Comparison of ENCODE assay signal across 1 cellular context in the genomic region with DNA sequence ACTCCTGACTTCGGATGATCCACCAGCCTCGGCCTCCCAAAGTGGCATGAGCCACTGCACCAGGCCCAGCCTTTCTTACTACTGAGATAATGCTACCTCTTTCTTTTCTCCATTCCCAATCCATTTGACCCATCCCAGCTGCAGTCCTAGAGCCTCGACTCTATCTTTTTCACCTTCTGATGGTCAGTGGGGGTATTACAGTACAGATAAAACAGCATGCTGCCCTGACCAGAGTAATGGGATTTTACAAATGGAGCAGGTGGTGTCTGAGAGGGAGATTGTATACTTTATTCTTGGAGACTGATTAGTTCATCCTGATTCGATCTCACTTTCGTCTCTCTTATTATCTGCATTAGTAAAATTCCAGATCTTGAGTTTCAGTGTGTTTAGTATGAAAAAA.
TF ChIP-seq lines count a peak whose summit lies in the region.

No MANE protein-coding gene starts in this region.

TF ChIP-seq in K562, 482 proteins besides CTCF, POLR2A, EP300 and RAD21 (continued from another document):
- TF ChIP-seq, protein P1, sequence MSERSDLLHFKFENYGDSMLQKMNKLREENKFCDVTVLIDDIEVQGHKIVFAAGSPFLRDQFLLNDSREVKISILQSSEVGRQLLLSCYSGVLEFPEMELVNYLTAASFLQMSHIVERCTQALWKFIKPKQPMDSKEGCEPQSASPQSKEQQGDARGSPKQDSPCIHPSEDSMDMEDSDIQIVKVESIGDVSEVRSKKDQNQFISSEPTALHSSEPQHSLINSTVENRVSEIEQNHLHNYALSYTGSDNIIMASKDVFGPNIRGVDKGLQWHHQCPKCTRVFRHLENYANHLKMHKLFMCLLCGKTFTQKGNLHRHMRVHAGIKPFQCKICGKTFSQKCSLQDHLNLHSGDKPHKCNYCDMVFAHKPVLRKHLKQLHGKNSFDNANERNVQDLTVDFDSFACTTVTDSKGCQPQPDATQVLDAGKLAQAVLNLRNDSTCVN (CRISPR knock-in tag; IDR thresholded peaks at IDR 0.05): no peak
- TF ChIP-seq FUS (optimal IDR thresholded peaks at IDR 0.05; ENCODE audit: low read depth, low read length) (no peak), TCF7L2 (IDR thresholded peaks at IDR 0.05; ENCODE audit: low read depth, low read length) (no peak), ZFPM2 (CRISPR knock-in tag; IDR thresholded peaks at IDR 0.05) (no peak), CBX3 (IDR thresholded peaks at IDR 0.05; ENCODE audit: borderline replicate concordance in 1 of 2, low read length in 2 of 2) (no peak)
